Comparison of ENCODE assay signal across 18 cellular contexts in genomic region chr5:65014769-65015168, GRCh38.
DNase-seq lines count a peak whose midpoint lies in the region; ATAC-seq and TF ChIP-seq lines count a peak whose summit lies in the region.
"Had no signal": no experiment of that assay in that cellular context is flagged by ENCODE, and none has a peak within 500 bp of the region (broad histone marks: within the 10 kb centered on the region; RNA-seq: fewer than 3 reads in every experiment).

No MANE protein-coding gene starts in this region.

- H3K36me3 ChIP-seq in SK-N-SH (replicated peaks in 1 of 2; ENCODE audit: control insufficient read depth in 1 of 2, insufficient read depth in 2 of 2, low read length in 1 of 2): no peaks in the 10 kb centered on the region

- no peak for ATAC-seq in stimulated activated effector memory CD8-positive, alpha-beta T cell treated with anti-CD3 and anti-CD28 coated beads, Interleukin-12 subunit alpha, Interleukin-12 subunit beta, amount 100 ng/mL, for 72 hours
- no peak for ATAC-seq in HG03439 (IDR thresholded peaks at IDR 0.05; ENCODE audit: unreplicated experiment)
- ATAC-seq: GM12878, GM23338, Panc1 had no signal

- H3K79me2 ChIP-seq in SK-N-SH (ENCODE audit: insufficient read depth): no peaks in the 10 kb centered on the region

- H3K27ac Mint-ChIP-seq in nephron (peak overlapping the region; percentile 72 to 84 (median 75)), glutamatergic neuron (ENCODE audit: unreplicated experiment) (no peak overlapping the region)
- H3K27ac Mint-ChIP-seq in stimulated activated effector memory CD8-positive, alpha-beta T cell treated with anti-CD3 and anti-CD28 coated beads, Interleukin-12 subunit alpha, Interleukin-12 subunit beta, amount 100 ng/mL, for 72 hours: no peak overlapping the region
- H3K27ac Mint-ChIP-seq: B cell; CD4-positive, CD25-positive, alpha-beta regulatory T cell; GM23338 had no signal

- in situ Hi-C loops in G401 (cut with HindIII; ENCODE audit: low sequenced_read_pairs): no loop called here

- H3K27me3 Mint-ChIP-seq in nephron (ENCODE audit: low read depth): no peaks in the 10 kb centered on the region
- H3K27me3 Mint-ChIP-seq in glutamatergic neuron (ENCODE audit: unreplicated experiment): peaks cover 1% of the 10 kb centered on the region
- H3K27me3 Mint-ChIP-seq: B cell; CD4-positive, CD25-positive, alpha-beta regulatory T cell had no signal

- no peaks in the 10 kb centered on the region for H3K9me2 ChIP-seq in SK-N-SH

- no peaks in the 10 kb centered on the region for H3K27me3 ChIP-seq in SK-N-SH (ENCODE audit: insufficient read depth)

- POLR2A ChIA-PET in SK-N-SH (lab: Yijun Ruan, JAX): no interaction called here

- no peaks in the 10 kb centered on the region for H3K9me3 ChIP-seq in SK-N-SH

- CTCF ChIA-PET in SK-N-SH (lab: Yijun Ruan, JAX): interaction anchor here (1.7 kb wide), 1 partner anchor 10 kb away, joined by 3 read pairs; no protein-coding TSS in a partner anchor

- H3F3A ChIP-seq in SK-N-SH (replicated peaks; ENCODE audit: insufficient read depth): no peaks in the 10 kb centered on the region

- TF ChIP-seq CTCF in SK-N-SH (IDR thresholded peaks at IDR 0.05) (no peak), nephron (IDR thresholded peaks at IDR 0.05; ENCODE audit: unreplicated experiment in 3 of 3) (no peak), glutamatergic neuron (IDR thresholded peaks at IDR 0.05; ENCODE audit: partially characterized antibody, unreplicated experiment) (no peak)

- H2AFZ ChIP-seq in SK-N-SH (ENCODE audit: low read depth): no peak overlapping the region
- H2AFZ ChIP-seq: GM23338 had no signal

- no peak overlapping the region for H3K9ac ChIP-seq in SK-N-SH

- H3K9me3 Mint-ChIP-seq in nephron (no peaks in the 10 kb centered on the region), glutamatergic neuron (ENCODE audit: unreplicated experiment) (no peaks in the 10 kb centered on the region)
- H3K9me3 Mint-ChIP-seq in stimulated activated effector memory CD8-positive, alpha-beta T cell treated with anti-CD3 and anti-CD28 coated beads, Interleukin-12 subunit alpha, Interleukin-12 subunit beta, amount 100 ng/mL, for 72 hours: no peaks in the 10 kb centered on the region
- H3K9me3 Mint-ChIP-seq: CD4-positive, CD25-positive, alpha-beta regulatory T cell; GM23338 had no signal

- TF ChIP-seq EP300 in SK-N-SH (IDR thresholded peaks at IDR 0.05; ENCODE audit: borderline replicate concordance in 1 of 2, low read depth in 1 of 2, low read length in 1 of 2): 0 out of 4 replicates have a peak, but pooled peaks of 1 of the 2 experiments have one; percentile 19

- H3K27ac ChIP-seq in SK-N-SH (ENCODE audit: low read depth in 2 of 2, low read length in 1 of 2): peak overlapping the region in 1 of 2 experiments; percentile 9; a peak in 1 of 4 replicates

- no peak for TF ChIP-seq RAD21 in SK-N-SH (IDR thresholded peaks at IDR 0.05; ENCODE audit: low read length)

- no peak for DNase-seq in SK-N-SH
- peak; percentile 37 for DNase-seq in fibroblast of peridontal ligament (ENCODE audit: extremely low read depth)
- DNase-seq in G401 (ENCODE audit: low spot score): no peak
- DNase-seq in stimulated activated effector memory CD8-positive, alpha-beta T cell treated with anti-CD3 and anti-CD28 coated beads, Interleukin-12 subunit alpha, Interleukin-12 subunit beta, amount 100 ng/mL, for 72 hours (ENCODE audit: low spot score in 2 of 2): no peak
- DNase-seq in glutamatergic neuron: no peak
- DNase-seq: Calu3; CD4-positive, CD25-positive, alpha-beta regulatory T cell; GDM1; KBM-7; MV-4-11; NCI-H1930; NCI-H510A had no signal

- WGBS in SK-N-SH (ENCODE audit: low lambda C conversion rate): 52% methylated on average over 2 of the region's 2 CpGs

- no peaks in the 10 kb centered on the region for H4K20me1 ChIP-seq in SK-N-SH (ENCODE audit: insufficient read depth)

- H3K4me2 ChIP-seq in SK-N-SH: no peak overlapping the region
- H3K4me2 ChIP-seq: GM23338 had no signal

- H3K4me3 ChIP-seq in SK-N-SH (ENCODE audit: low read depth in 2 of 2, low read length in 1 of 2): no peak overlapping the region
- H3K4me3 ChIP-seq: GM12878, GM23338 had no signal

- H3K4me3 Mint-ChIP-seq in nephron (no peak overlapping the region), glutamatergic neuron (ENCODE audit: unreplicated experiment) (no peak overlapping the region)
- H3K4me3 Mint-ChIP-seq in stimulated activated effector memory CD8-positive, alpha-beta T cell treated with anti-CD3 and anti-CD28 coated beads, Interleukin-12 subunit alpha, Interleukin-12 subunit beta, amount 100 ng/mL, for 72 hours: no peak overlapping the region
- H3K4me3 Mint-ChIP-seq: B cell; CD4-positive, CD25-positive, alpha-beta regulatory T cell; GM23338 had no signal

- H3K36me3 Mint-ChIP-seq in nephron (ENCODE audit: low read depth) (no peaks in the 10 kb centered on the region), glutamatergic neuron (ENCODE audit: unreplicated experiment) (no peaks in the 10 kb centered on the region)
- H3K36me3 Mint-ChIP-seq in stimulated activated effector memory CD8-positive, alpha-beta T cell treated with anti-CD3 and anti-CD28 coated beads, Interleukin-12 subunit alpha, Interleukin-12 subunit beta, amount 100 ng/mL, for 72 hours: no peaks in the 10 kb centered on the region

- H3K4me1 ChIP-seq in SK-N-SH (ENCODE audit: control insufficient read depth in 1 of 2, insufficient read depth in 2 of 2, low read depth in 1 of 2, low read length in 1 of 2): peaks cover 10 to 22% of the 10 kb centered on the region in 2 experiments; a peak in 3 of 4 replicates

- peaks cover 45% of the 10 kb centered on the region for H3K4me1 Mint-ChIP-seq in nephron
- H3K4me1 Mint-ChIP-seq in stimulated activated effector memory CD8-positive, alpha-beta T cell treated with anti-CD3 and anti-CD28 coated beads, Interleukin-12 subunit alpha, Interleukin-12 subunit beta, amount 100 ng/mL, for 72 hours: no peaks in the 10 kb centered on the region
- H3K4me1 Mint-ChIP-seq in glutamatergic neuron (ENCODE audit: low read depth, unreplicated experiment): peaks cover 6% of the 10 kb centered on the region
- H3K4me1 Mint-ChIP-seq: B cell, GM23338 had no signal

TF ChIP-seq in SK-N-SH, 30 proteins besides CTCF, POLR2A, EP300 and RAD21 (continues in another document):
- TF ChIP-seq REST (IDR thresholded peaks at IDR 0.05; ENCODE audit: low read depth, low read length) (no peak), USF2 (IDR thresholded peaks at IDR 0.05; ENCODE audit: borderline replicate concordance, low read depth, low read length) (no peak), TAF1 (IDR thresholded peaks at IDR 0.05; ENCODE audit: borderline replicate concordance, low read depth, low read length) (no peak), PBX3 (IDR thresholded peaks at IDR 0.05) (peak; percentile 66), TEAD4 (IDR thresholded peaks at IDR 0.05; ENCODE audit: borderline replicate concordance, insufficient read depth) (no peak), CHD2 (IDR thresholded peaks at IDR 0.05; ENCODE audit: low read length, partially characterized antibody) (no peak), MEF2A (IDR thresholded peaks at IDR 0.05; ENCODE audit: borderline replicate concordance, low read depth) (no peak), GABPA (IDR thresholded peaks at IDR 0.05; ENCODE audit: low read depth) (no peak), JUND (IDR thresholded peaks at IDR 0.05) (peak; percentile 7; the same call in 1 of the 2 replicates), POLR2AphosphoS5 (IDR thresholded peaks at IDR 0.05; ENCODE audit: low read depth, low read length) (no peak), NFIC (IDR thresholded peaks at IDR 0.05; ENCODE audit: borderline replicate concordance) (no peak), MXI1 (IDR thresholded peaks at IDR 0.05; ENCODE audit: low read depth, low read length) (no peak), TCF12 (IDR thresholded peaks at IDR 0.05) (peak; percentile 66; the same call in 1 of the 2 replicates)

Comparison
In these comparisons a context has a peak if more than half of its experiments do, and no peak if none do; other contexts are left out.
1. H3K27ac Mint-ChIP-seq: peak in nephron (3 of 3); none in stimulated activated effector memory CD8-positive, alpha-beta T cell treated with anti-CD3 and anti-CD28 coated beads, Interleukin-12 subunit alpha, Interleukin-12 subunit beta, amount 100 ng/mL, for 72 hours (single experiment) and glutamatergic neuron (single experiment).